In genomic region chr16:70454221-70455034, GRCh38 we compare ENCODE assay signal across 1 cellular context.
TF ChIP-seq lines count a peak whose summit lies in the region.

TSS of gene FCSK (plus strand) at chr16:70454595. CDS start at chr16:70463191, 8,596 bp downstream.

TF ChIP-seq in HepG2, 621 proteins besides CTCF, POLR2A, EP300 and RAD21 (continued from another document and continues in another):
- TF ChIP-seq ZBTB40 (IDR thresholded peaks at IDR 0.05), result no peak
- peak; percentile 54 for TF ChIP-seq ZBTB40 (CRISPR knock-in tag; IDR thresholded peaks at IDR 0.05)
- 0 out of 2 replicates have a peak, but pooled peaks have one; percentile 55 for TF ChIP-seq MLLT10 (CRISPR knock-in tag; IDR thresholded peaks at IDR 0.05)
- TF ChIP-seq SOX5 (CRISPR knock-in tag; IDR thresholded peaks at IDR 0.05; ENCODE audit: borderline replicate concordance), result no peak
- no peak for TF ChIP-seq ZFP1 (CRISPR knock-in tag; IDR thresholded peaks at IDR 0.05)
- peak; percentile 32; the same call in 1 of the 2 replicates for TF ChIP-seq ZBED4 (CRISPR knock-in tag; IDR thresholded peaks at IDR 0.05; ENCODE audit: borderline replicate concordance)
- no peak for TF ChIP-seq HMGA1 (CRISPR knock-in tag; conservative IDR thresholded peaks at IDR 0.05)
- no peak; the same call in 1 of the 2 replicates for TF ChIP-seq SPEN (CRISPR knock-in tag; IDR thresholded peaks at IDR 0.05; ENCODE audit: low read depth)
- no peak for TF ChIP-seq ZNF879 (CRISPR knock-in tag; IDR thresholded peaks at IDR 0.05)
- no peak for TF ChIP-seq CBX2 (IDR thresholded peaks at IDR 0.05; ENCODE audit: low read depth, low read length)
- no peak for TF ChIP-seq CBX2 (CRISPR knock-in tag; IDR thresholded peaks at IDR 0.05; ENCODE audit: low read depth)
- TF ChIP-seq ZNF558 (CRISPR knock-in tag; IDR thresholded peaks at IDR 0.05; ENCODE audit: borderline replicate concordance), result peak; percentile 53; the same call in 1 of the 2 replicates
- no peak; the same call in 1 of the 2 replicates for TF ChIP-seq THAP8 (CRISPR knock-in tag; IDR thresholded peaks at IDR 0.05; ENCODE audit: borderline replicate concordance)
- TF ChIP-seq SETDB1 (CRISPR knock-in tag; IDR thresholded peaks at IDR 0.05; ENCODE audit: borderline replicate concordance), result no peak
- 0 out of 2 replicates have a peak, but pooled peaks have one; percentile 65 for TF ChIP-seq ZNF749 (CRISPR knock-in tag; IDR thresholded peaks at IDR 0.05; ENCODE audit: borderline replicate concordance)
- peak; percentile 11; the same call in 1 of the 2 replicates for TF ChIP-seq ZNF460 (CRISPR knock-in tag; IDR thresholded peaks at IDR 0.05; ENCODE audit: borderline replicate concordance)
- TF ChIP-seq HOXD1 (CRISPR knock-in tag; IDR thresholded peaks at IDR 0.05), result peak; percentile 88
- peak; percentile 55 for TF ChIP-seq FOXJ3 (CRISPR knock-in tag; IDR thresholded peaks at IDR 0.05; ENCODE audit: borderline replicate concordance)
- TF ChIP-seq ZEB1 (IDR thresholded peaks at IDR 0.05; ENCODE audit: insufficient replicate concordance, low read depth), result peak; percentile 81
- TF ChIP-seq KDM5B (CRISPR knock-in tag; IDR thresholded peaks at IDR 0.05; ENCODE audit: borderline replicate concordance), result peak; percentile 89
- TF ChIP-seq ZNF672 (CRISPR knock-in tag; IDR thresholded peaks at IDR 0.05), result no peak
- TF ChIP-seq DR1 (CRISPR knock-in tag; IDR thresholded peaks at IDR 0.05), result peak; percentile 89
- peak; percentile 70; the same call in 1 of the 2 replicates for TF ChIP-seq ZNF550 (CRISPR knock-in tag; IDR thresholded peaks at IDR 0.05; ENCODE audit: borderline replicate concordance)
- TF ChIP-seq ZNF367 (CRISPR knock-in tag; IDR thresholded peaks at IDR 0.05; ENCODE audit: borderline replicate concordance), result peak; percentile 96; the same call in 1 of the 2 replicates
- TF ChIP-seq HNRNPK (IDR thresholded peaks at IDR 0.05; ENCODE audit: low read depth, low read length, poor library complexity, severe bottlenecking), result peak; percentile 81
- TF ChIP-seq ELF3 (CRISPR knock-in tag; IDR thresholded peaks at IDR 0.05), result no peak
- no peak for TF ChIP-seq FOXO4 (CRISPR knock-in tag; conservative IDR thresholded peaks at IDR 0.05)
- TF ChIP-seq ZNF510 (CRISPR knock-in tag; IDR thresholded peaks at IDR 0.05; ENCODE audit: low read depth), result no peak
- TF ChIP-seq KDM5A (IDR thresholded peaks at IDR 0.05; ENCODE audit: borderline replicate concordance, low read length), result peak; percentile 67
- TF ChIP-seq ARID3A (IDR thresholded peaks at IDR 0.05; ENCODE audit: low read depth, low read length), result no peak
- no peak for TF ChIP-seq MAFK (conservative IDR thresholded peaks at IDR 0.05 in 1 of 2, IDR thresholded peaks at IDR 0.05 in 1 of 2; ENCODE audit: low read length in 2 of 2)
- 0 out of 2 replicates have a peak, but pooled peaks have one; percentile 39 for TF ChIP-seq NCOA5 (CRISPR knock-in tag; IDR thresholded peaks at IDR 0.05)
- peak; percentile 74 for TF ChIP-seq PHF21A (CRISPR knock-in tag; IDR thresholded peaks at IDR 0.05)
- no peak for TF ChIP-seq KDM6A (CRISPR knock-in tag; IDR thresholded peaks at IDR 0.05; ENCODE audit: low read depth)
- 0 out of 2 replicates have a peak, but pooled peaks have one; percentile 45 for TF ChIP-seq ZSCAN9 (CRISPR knock-in tag; IDR thresholded peaks at IDR 0.05; ENCODE audit: borderline replicate concordance)
- TF ChIP-seq SAP130 (CRISPR knock-in tag; IDR thresholded peaks at IDR 0.05; ENCODE audit: low read depth), result peak; percentile 64
- TF ChIP-seq SALL1 (CRISPR knock-in tag; IDR thresholded peaks at IDR 0.05), result peak; percentile 80
- peak; percentile 71 for TF ChIP-seq TBL1XR1 (IDR thresholded peaks at IDR 0.05; ENCODE audit: borderline replicate concordance, low read length, partially characterized antibody)
- TF ChIP-seq ATF7 (IDR thresholded peaks at IDR 0.05), result no peak
- peak; percentile 68; the same call in 1 of the 2 replicates for TF ChIP-seq ATF7 (CRISPR knock-in tag; IDR thresholded peaks at IDR 0.05)
- peak; percentile 96; the same call in 1 of the 2 replicates for TF ChIP-seq STAT6 (CRISPR knock-in tag; IDR thresholded peaks at IDR 0.05; ENCODE audit: borderline replicate concordance)
- TF ChIP-seq ZNF788 (CRISPR knock-in tag; IDR thresholded peaks at IDR 0.05; ENCODE audit: borderline replicate concordance), result peak; percentile 77; the same call in 1 of the 2 replicates
- peak; percentile 85 for TF ChIP-seq KLF12 (CRISPR knock-in tag; IDR thresholded peaks at IDR 0.05; ENCODE audit: borderline replicate concordance)
- no peak for TF ChIP-seq CCAR2 (optimal IDR thresholded peaks at IDR 0.05; ENCODE audit: low read depth, low read length)
- no peak for TF ChIP-seq DNMT3B (CRISPR knock-in tag; conservative IDR thresholded peaks at IDR 0.05)
- peak; percentile 95 for TF ChIP-seq HES4 (CRISPR knock-in tag; IDR thresholded peaks at IDR 0.05; ENCODE audit: borderline replicate concordance)
- TF ChIP-seq MTF1 (CRISPR knock-in tag; IDR thresholded peaks at IDR 0.05), result peak; percentile 77
